In the genomic region with DNA sequence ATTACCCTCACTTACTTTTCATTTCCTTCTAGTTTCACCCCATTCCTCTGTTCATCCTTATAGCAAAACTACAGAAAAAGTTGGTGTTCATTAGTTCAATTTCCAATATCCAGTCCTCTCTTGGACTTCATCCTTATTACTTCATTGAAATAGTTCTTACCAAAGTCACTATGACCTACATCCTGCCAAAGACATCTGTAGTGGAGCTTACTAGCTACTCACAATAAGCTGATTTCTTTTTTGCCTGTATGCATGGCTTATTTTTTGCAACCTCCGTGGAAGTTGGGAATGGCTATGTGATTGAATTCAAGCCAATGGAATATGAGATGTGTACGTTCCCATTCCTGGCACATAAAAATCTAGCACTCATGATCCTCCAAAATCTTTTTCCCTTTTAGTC, we compare ENCODE assay signal across 21 cellular contexts. TPM values are rescaled to one million over a fixed set of nuclear protein-coding genes. Genes with fewer than 3 reads are reported as not detected.
DNase-seq lines count a peak whose midpoint lies in the region; ATAC-seq and TF ChIP-seq lines count a peak whose summit lies in the region.
"Had no signal": no experiment of that assay in that cellular context is flagged by ENCODE, and none has a peak within 500 bp of the region (broad histone marks: within the 10 kb centered on the region; RNA-seq: fewer than 3 reads in every experiment).

No MANE protein-coding gene starts in this region.

- POLR2A ChIA-PET in IMR-90 (lab: Charles Lee; ENCODE audit: unreplicated experiment) = no interaction called here

- H3K4me3 ChIP-seq in AG10803 (ENCODE audit: low read length) = no peak overlapping the region
- H3K4me3 ChIP-seq in IMR-90 (ENCODE audit: insufficient read depth, low read depth, low read length) = no peak overlapping the region
- H3K4me3 ChIP-seq: GM12878, GM23338, PC-9 had no signal

- no peaks in the 10 kb centered on the region; the same call in 1 of the 2 replicates for H3K36me3 ChIP-seq in IMR-90 (ENCODE audit: control insufficient read depth, insufficient read depth, low read length)

- TF ChIP-seq POLR2A in IMR-90 (IDR thresholded peaks at IDR 0.05; ENCODE audit: low read depth, low read length) = no peak

- dilution Hi-C loops in IMR-90 (cut with HindIII; ENCODE audit: low sequenced_read_pairs, unreplicated experiment) = no loop called here

- CTCF ChIA-PET in IMR-90 (lab: Yijun Ruan, JAX) = no interaction called here

- H2AFZ ChIP-seq in IMR-90 (replicated peaks; ENCODE audit: low read length, poor library complexity) = no peak overlapping the region
- H2AFZ ChIP-seq: GM23338, PC-9 had no signal

- no peaks in the 10 kb centered on the region for H3K27me3 ChIP-seq in IMR-90 (ENCODE audit: control insufficient read depth, insufficient read depth, low read length)

- no peaks in the 10 kb centered on the region for H3K79me1 ChIP-seq in IMR-90 (ENCODE audit: low read depth in 1 of 2, low read length in 2 of 2)

- H3K4me1 ChIP-seq in IMR-90 (ENCODE audit: control insufficient read depth, insufficient read depth, low read length) = peaks cover 6% of the 10 kb centered on the region

- no peak overlapping the region for H4K8ac ChIP-seq in IMR-90 (ENCODE audit: low read depth in 2 of 2, low read length in 2 of 2)

- no peaks in the 10 kb centered on the region for H4K20me1 ChIP-seq in IMR-90 (ENCODE audit: insufficient read depth, low read length)

- no CpG with 5 or more reads among the region's 2 CpGs for WGBS in IMR-90 (ENCODE audit: extremely low coverage in 2 of 2, insufficient read length in 1 of 2), 2 experiments

- H2AK9ac ChIP-seq in IMR-90 (replicated peaks; ENCODE audit: low read depth, low read length, poor library complexity) = no peak overlapping the region

- H3K4me2 ChIP-seq in IMR-90 (ENCODE audit: low read depth, low read length) = no peak overlapping the region
- H3K4me2 ChIP-seq: GM23338, PC-9 had no signal

- no peaks in the 10 kb centered on the region for H3K9me3 ChIP-seq in IMR-90 (ENCODE audit: control insufficient read depth, insufficient read depth, low read length)

- intact Hi-C loops in IMR-90 (cut with micrococcal nuclease) = no loop called here

- no peak overlapping the region for H4K5ac ChIP-seq in IMR-90 (ENCODE audit: low read depth, low read length)

- H2BK5ac ChIP-seq in IMR-90 (ENCODE audit: low read depth, low read length, poor library complexity, severe bottlenecking) = no peak overlapping the region

- H3K56ac ChIP-seq in IMR-90 (ENCODE audit: extremely low read depth, insufficient read depth, low read length) = no peak overlapping the region

- H3K4ac ChIP-seq in IMR-90 (ENCODE audit: low read depth, low read length) = no peak overlapping the region

- peaks cover 8% of the 10 kb centered on the region for H3K9me1 ChIP-seq in IMR-90 (ENCODE audit: insufficient read depth, low read length)

- no peak overlapping the region for H3K23ac ChIP-seq in IMR-90 (ENCODE audit: low read depth, low read length)

- H3K14ac ChIP-seq in IMR-90 (replicated peaks; ENCODE audit: low read depth, low read length) = no peak overlapping the region

- no peak for TF ChIP-seq CTCF in AG10803 (conservative IDR thresholded peaks at IDR 0.05; ENCODE audit: low read length)
- no peak for TF ChIP-seq CTCF in IMR-90 (conservative IDR thresholded peaks at IDR 0.05; ENCODE audit: low read depth, low read length)

- H3K27ac ChIP-seq in IMR-90 (ENCODE audit: insufficient read depth, low read length) = no peak overlapping the region
- H3K27ac ChIP-seq: PC-9, RWPE1 had no signal

- ATAC-seq in IMR-90 (ENCODE audit: low read depth) (no peak), HG02588 (IDR thresholded peaks at IDR 0.05; ENCODE audit: unreplicated experiment) (no peak)
- ATAC-seq: GM12878, GM23338, HCT116, HepG2 had no signal

- in situ Hi-C loops in IMR-90 (cut with MboI; ENCODE audit: low sequenced_read_pairs) = no loop called here

- no TSS peak for BruUV-seq in IMR-90 (replicated peaks; lab: Mats Ljungman, UMichigan)

- no peak overlapping the region for H4K91ac ChIP-seq in IMR-90 (ENCODE audit: insufficient read depth, low read depth, low read length)

- no peak overlapping the region for H2AK5ac ChIP-seq in IMR-90 (ENCODE audit: low read depth, low read length)

- DNase-seq in AG10803 (ENCODE audit: low read depth) (peak; percentile 72), IMR-90 (peak; percentile 68), fibroblast of gingiva (ENCODE audit: low read depth) (peak; percentile 41), iris pigment epithelial cell (ENCODE audit: low read depth) (peak; percentile 48), LoVo (ENCODE audit: low spot score) (no peak), hippocampal formation (lab: John Stamatoyannopoulos, UW) (no peak)
- no peak for DNase-seq in activated T-cell treated with anti-CD3 and anti-CD28 coated beads, Interleukin-2, amount 50 U/mL, for 48 hours
- DNase-seq: DND-41, GF-D8, KG1, NCI-H1417 treated with DMSO at 0.1 percent for 48 hours, NCI-H187 treated with DMSO at 0.1 percent for 48 hours, NCI-H2227 treated with DMSO at 0.1 percent for 48 hours, NCI-H524, PC-9 had no signal

- no peak overlapping the region for H2BK20ac ChIP-seq in IMR-90 (ENCODE audit: low read depth, low read length)

- no peak for TF ChIP-seq RAD21 in IMR-90 (IDR thresholded peaks at IDR 0.05; ENCODE audit: low read length)

- H3K18ac ChIP-seq in IMR-90 (ENCODE audit: low read depth, low read length) = no peak overlapping the region

- H2BK120ac ChIP-seq in IMR-90 (ENCODE audit: low read depth, low read length) = no peak overlapping the region

- H3K9ac ChIP-seq in IMR-90 (ENCODE audit: low read depth, low read length) = no peak overlapping the region

- no peak overlapping the region; the same call in 2 of the 3 replicates for H2BK15ac ChIP-seq in IMR-90 (ENCODE audit: low read depth, low read length)

TF ChIP-seq in IMR-90, 13 proteins besides CTCF, POLR2A, EP300 and RAD21:
- TF ChIP-seq, protein P1, sequence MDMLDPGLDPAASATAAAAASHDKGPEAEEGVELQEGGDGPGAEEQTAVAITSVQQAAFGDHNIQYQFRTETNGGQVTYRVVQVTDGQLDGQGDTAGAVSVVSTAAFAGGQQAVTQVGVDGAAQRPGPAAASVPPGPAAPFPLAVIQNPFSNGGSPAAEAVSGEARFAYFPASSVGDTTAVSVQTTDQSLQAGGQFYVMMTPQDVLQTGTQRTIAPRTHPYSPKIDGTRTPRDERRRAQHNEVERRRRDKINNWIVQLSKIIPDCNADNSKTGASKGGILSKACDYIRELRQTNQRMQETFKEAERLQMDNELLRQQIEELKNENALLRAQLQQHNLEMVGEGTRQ (IDR thresholded peaks at IDR 0.05; ENCODE audit: low read depth, low read length) = no peak
- TF ChIP-seq BHLHE40 (IDR thresholded peaks at IDR 0.05; ENCODE audit: low read depth, low read length) (no peak), CHD1 (IDR thresholded peaks at IDR 0.05; ENCODE audit: low read depth, low read length) (no peak), MAZ (IDR thresholded peaks at IDR 0.05; ENCODE audit: borderline replicate concordance, low read depth, low read length) (no peak), MXI1 (IDR thresholded peaks at IDR 0.05; ENCODE audit: borderline replicate concordance, low read depth, low read length) (no peak), NFE2L2 (IDR thresholded peaks at IDR 0.05; ENCODE audit: low read depth, low read length) (no peak), MAFK (IDR thresholded peaks at IDR 0.05; ENCODE audit: low read depth, low read length) (no peak), RFX5 (IDR thresholded peaks at IDR 0.05; ENCODE audit: low read depth, low read length) (no peak), SMC3 (IDR thresholded peaks at IDR 0.05; ENCODE audit: low read depth, low read length) (no peak), FOS (IDR thresholded peaks at IDR 0.05; ENCODE audit: low read depth, low read length) (no peak), RCOR1 (IDR thresholded peaks at IDR 0.05; ENCODE audit: insufficient replicate concordance, low read length) (no peak), CEBPB (IDR thresholded peaks at IDR 0.05; ENCODE audit: low read depth, low read length) (no peak)
- TF ChIP-seq, protein P2, sequence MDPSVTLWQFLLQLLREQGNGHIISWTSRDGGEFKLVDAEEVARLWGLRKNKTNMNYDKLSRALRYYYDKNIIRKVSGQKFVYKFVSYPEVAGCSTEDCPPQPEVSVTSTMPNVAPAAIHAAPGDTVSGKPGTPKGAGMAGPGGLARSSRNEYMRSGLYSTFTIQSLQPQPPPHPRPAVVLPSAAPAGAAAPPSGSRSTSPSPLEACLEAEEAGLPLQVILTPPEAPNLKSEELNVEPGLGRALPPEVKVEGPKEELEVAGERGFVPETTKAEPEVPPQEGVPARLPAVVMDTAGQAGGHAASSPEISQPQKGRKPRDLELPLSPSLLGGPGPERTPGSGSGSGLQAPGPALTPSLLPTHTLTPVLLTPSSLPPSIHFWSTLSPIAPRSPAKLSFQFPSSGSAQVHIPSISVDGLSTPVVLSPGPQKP (IDR thresholded peaks at IDR 0.05; ENCODE audit: borderline replicate concordance, low read depth, low read length) = no peak
TF ChIP-seq in IMR-90: peak in this region for 0.

RNA-seq across cellular contexts. Expression of a gene that starts 4.6 kb away (rescaled TPM):
- total RNA-seq in IMR-90 (2012; rRNA removed) = under 0.01 and 0.18 TPM in 2 replicates
- polyA plus RNA-seq in IMR-90 (2012; rRNA removed) = 0.09 TPM in 1 of 2 replicates, not detected in the other
- 0.03 and 0.06 TPM in 2 replicates for polyA plus RNA-seq in IMR-90 (2012; cell fraction: cytosol; rRNA removed)
- polyA plus RNA-seq in IMR-90 (2012; cell fraction: nucleus; rRNA removed; ENCODE audit: low replicate concordance) = 0.06 TPM in 1 of 2 replicates, not detected in the other
- total RNA-seq: HepG2 had no signal
- polyA plus RNA-seq: HepG2 had no signal

RNA-seq across cellular contexts. Expression of a gene that starts 38.3 kb away (rescaled TPM):
- total RNA-seq in IMR-90 (2012; rRNA removed) = 183 and 306 TPM in 2 replicates
- 63.3 and 80.5 TPM in 2 replicates for polyA plus RNA-seq in IMR-90 (2012; rRNA removed)
- polyA plus RNA-seq in IMR-90 (2012; cell fraction: cytosol; rRNA removed) = 38.6 and 103 TPM in 2 replicates
- 11.8 and 39.2 TPM in 2 replicates for polyA plus RNA-seq in IMR-90 (2012; cell fraction: nucleus; rRNA removed; ENCODE audit: low replicate concordance)

Comparison
In these comparisons a context has a peak if more than half of its experiments do, and no peak if none do; other contexts are left out.
1. DNase-seq: peak in AG10803 (single experiment), IMR-90 (single experiment), fibroblast of gingiva (single experiment) and iris pigment epithelial cell (single experiment); none in activated T-cell treated with anti-CD3 and anti-CD28 coated beads, Interleukin-2, amount 50 U/mL, for 48 hours (0 of 2), LoVo (single experiment) and hippocampal formation (0 of 2).